18 cellular contexts compared by ENCODE assay signal in the genomic region with DNA sequence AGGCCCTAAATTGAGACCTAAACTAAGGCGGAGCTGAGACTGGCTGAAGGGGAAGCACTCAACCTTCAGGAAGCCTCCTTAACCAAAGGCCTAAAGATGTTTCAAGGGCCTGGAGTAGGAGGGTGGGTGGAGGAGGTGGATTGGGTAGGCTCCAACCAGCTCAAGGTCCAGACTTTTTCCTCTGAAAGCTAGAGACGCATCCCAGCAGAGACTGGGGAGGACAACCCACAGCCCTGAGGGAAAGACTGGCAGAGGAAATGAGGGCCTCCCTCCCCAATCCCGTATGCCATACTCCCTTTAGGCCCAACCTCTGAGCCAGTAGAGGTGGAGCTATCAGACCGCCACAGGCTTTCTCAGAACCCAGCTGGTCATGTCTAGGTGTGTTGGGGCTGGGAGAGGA. TPM values are rescaled to one million over a fixed set of nuclear protein-coding genes. Genes with fewer than 3 reads are reported as not detected.
A peak's percentile ranks its signal among the peaks of the same experiment; 100 is the strongest.
DNase-seq lines count a peak whose midpoint lies in the region; ATAC-seq and TF ChIP-seq lines count a peak whose summit lies in the region.
"Had no signal": no experiment of that assay in that cellular context is flagged by ENCODE, and none has a peak within 500 bp of the region (broad histone marks: within the 10 kb centered on the region; RNA-seq: fewer than 3 reads in every experiment).

No MANE protein-coding gene starts in this region.

- H3K4me1 ChIP-seq in esophagus (ENCODE audit: control insufficient read depth in 2 of 2, insufficient read depth in 2 of 2, low read length in 1 of 2), result peaks cover 2 to 4% of the 10 kb centered on the region in 2 donors
- H3K4me1 ChIP-seq in muscle layer of colon (ENCODE audit: insufficient read depth, low read length), result peaks cover 10% of the 10 kb centered on the region
- H3K4me1 ChIP-seq in uterus, result no peaks in the 10 kb centered on the region
- peaks cover 0 to 4% of the 10 kb centered on the region in 2 donors for H3K4me1 ChIP-seq in ascending aorta

- no peaks in the 10 kb centered on the region for H3K9me3 Mint-ChIP-seq in activated naive CD4-positive, alpha-beta T cell treated with anti-CD3 and anti-CD28 coated beads, Interleukin-2, amount 50 U/mL, for 24 hours
- H3K9me3 Mint-ChIP-seq in activated naive CD4-positive, alpha-beta T cell treated with anti-CD3 and anti-CD28 coated beads for 36 hours, result no peaks in the 10 kb centered on the region
- H3K9me3 Mint-ChIP-seq: naive thymus-derived CD8-positive, alpha-beta T cell had no signal

- H3K9me3 ChIP-seq in esophagus (ENCODE audit: control insufficient read depth in 2 of 2, insufficient read depth in 1 of 2, low read depth in 1 of 2, low read length in 1 of 2), result no peaks in the 10 kb centered on the region
- H3K9me3 ChIP-seq in muscle layer of colon (ENCODE audit: low read length), result no peaks in the 10 kb centered on the region
- no peaks in the 10 kb centered on the region for H3K9me3 ChIP-seq in uterus
- no peaks in the 10 kb centered on the region for H3K9me3 ChIP-seq in ascending aorta

- H3K4me3 ChIP-seq in esophagus (ENCODE audit: low read depth in 1 of 2, low read length in 2 of 2) (peak overlapping the region; percentile 53 to 65), muscle layer of colon (ENCODE audit: low read depth in 1 of 2, low read length in 2 of 2) (no peak overlapping the region), uterus (no peak overlapping the region), ascending aorta (no peak overlapping the region)

- H3K4me3 Mint-ChIP-seq in activated naive CD4-positive, alpha-beta T cell treated with anti-CD3 and anti-CD28 coated beads, Interleukin-2, amount 50 U/mL, for 24 hours, result no peak overlapping the region
- H3K4me3 Mint-ChIP-seq in activated naive CD4-positive, alpha-beta T cell treated with anti-CD3 and anti-CD28 coated beads for 36 hours, result no peak overlapping the region
- H3K4me3 Mint-ChIP-seq: naive thymus-derived CD8-positive, alpha-beta T cell had no signal

- H3K27ac Mint-ChIP-seq in activated naive CD4-positive, alpha-beta T cell treated with anti-CD3 and anti-CD28 coated beads, Interleukin-2, amount 50 U/mL, for 24 hours, result peak overlapping the region; percentile 23
- no peak overlapping the region for H3K27ac Mint-ChIP-seq in activated naive CD4-positive, alpha-beta T cell treated with anti-CD3 and anti-CD28 coated beads for 36 hours

- no peaks in the 10 kb centered on the region for H3K4me1 Mint-ChIP-seq in activated naive CD4-positive, alpha-beta T cell treated with anti-CD3 and anti-CD28 coated beads, Interleukin-2, amount 50 U/mL, for 24 hours
- no peaks in the 10 kb centered on the region for H3K4me1 Mint-ChIP-seq in activated naive CD4-positive, alpha-beta T cell treated with anti-CD3 and anti-CD28 coated beads for 36 hours (ENCODE audit: low read depth)

- H3K27me3 ChIP-seq in esophagus (ENCODE audit: control insufficient read depth in 1 of 2, insufficient read depth in 2 of 2, low read length in 2 of 2), result no peaks in the 10 kb centered on the region
- H3K27me3 ChIP-seq in muscle layer of colon (ENCODE audit: control insufficient read depth in 1 of 2, insufficient read depth in 2 of 2, low read length in 2 of 2), result no peaks in the 10 kb centered on the region
- H3K27me3 ChIP-seq in uterus, result no peaks in the 10 kb centered on the region
- no peaks in the 10 kb centered on the region for H3K27me3 ChIP-seq in ascending aorta

- CTCF ChIA-PET in activated naive CD4-positive, alpha-beta T cell treated with anti-CD3 and anti-CD28 coated beads for 36 hours (lab: Charles Lee), result interaction anchor here (0.6 to 0.9 kb wide), 3 partner anchors 20 to 411 kb away, joined by 3 to 4 read pairs (median 3); no protein-coding TSS in a partner anchor

- no peak overlapping the region for H3K9ac ChIP-seq in muscle layer of colon (ENCODE audit: low read length)

- H3K27ac ChIP-seq in esophagus (ENCODE audit: low read depth in 2 of 2, low read length in 1 of 2) (peak overlapping the region; percentile 84 to 92), muscle layer of colon (ENCODE audit: low read depth, low read length) (peak overlapping the region; percentile 63), uterus (peak overlapping the region; percentile 73 to 78), ascending aorta (peak overlapping the region in 1 of 2 donors; percentile 48)

- H3K36me3 Mint-ChIP-seq in activated naive CD4-positive, alpha-beta T cell treated with anti-CD3 and anti-CD28 coated beads, Interleukin-2, amount 50 U/mL, for 24 hours, result peaks cover 9% of the 10 kb centered on the region
- H3K36me3 Mint-ChIP-seq in activated naive CD4-positive, alpha-beta T cell treated with anti-CD3 and anti-CD28 coated beads for 36 hours (ENCODE audit: low read depth), result peaks cover 18% of the 10 kb centered on the region

- ATAC-seq in GM21526 (IDR thresholded peaks at IDR 0.05; ENCODE audit: low FRiP score, unreplicated experiment), result no peak
- ATAC-seq: naive thymus-derived CD8-positive, alpha-beta T cell had no signal

- intact Hi-C loops in activated naive CD4-positive, alpha-beta T cell treated with anti-CD3 and anti-CD28 coated beads for 36 hours (cut with micrococcal nuclease), result no loop called here
- intact Hi-C loops in uterus (cut with DNase I; ENCODE audit: low total_unique reads), result no loop called here
- intact Hi-C loops in ascending aorta (cut with DNase I), result no loop called here

- no peak for TF ChIP-seq CTCF in uterus (IDR thresholded peaks at IDR 0.05)
- TF ChIP-seq CTCF in ascending aorta (IDR thresholded peaks at IDR 0.05), result no peak

- no peak for TF ChIP-seq POLR2A in uterus (IDR thresholded peaks at IDR 0.05)

- H3K36me3 ChIP-seq in esophagus (ENCODE audit: control insufficient read depth in 2 of 2, insufficient read depth in 2 of 2, low read length in 1 of 2) (peaks cover 8 to 32% of the 10 kb centered on the region in 2 donors), muscle layer of colon (ENCODE audit: insufficient read depth, low read length) (peaks cover 35% of the 10 kb centered on the region), uterus (no peaks in the 10 kb centered on the region), ascending aorta (peaks cover 14 to 27% of the 10 kb centered on the region in 2 donors)

- WGBS in esophagus, 2 donors, result 62 to 73% methylated on average over 4 of the region's 4 CpGs

- DNase-seq in activated naive CD4-positive, alpha-beta T cell treated with anti-CD3 and anti-CD28 coated beads for 36 hours, result no peak
- DNase-seq in uterus, result no peak
- DNase-seq in amniotic stem cell (lab: John Stamatoyannopoulos, UW), result no peak
- no peak for DNase-seq in ascending aorta (ENCODE audit: low spot score in 2 of 2)
- DNase-seq: activated CD8-positive, alpha-beta memory T cell treated with anti-CD3 and anti-CD28 coated beads, Interleukin-2, amount 50 U/mL, for 4 hours; cortex of kidney; DMS153; islet precursor cell; naive thymus-derived CD8-positive, alpha-beta T cell; NCI-H2081 treated with DMSO at 0.1 percent for 48 hours; NCI-H82; SIG-M5 had no signal

- H3K27me3 Mint-ChIP-seq in activated naive CD4-positive, alpha-beta T cell treated with anti-CD3 and anti-CD28 coated beads, Interleukin-2, amount 50 U/mL, for 24 hours, result no peaks in the 10 kb centered on the region
- H3K27me3 Mint-ChIP-seq in activated naive CD4-positive, alpha-beta T cell treated with anti-CD3 and anti-CD28 coated beads for 36 hours (ENCODE audit: low read depth), result no peaks in the 10 kb centered on the region
- H3K27me3 Mint-ChIP-seq: naive thymus-derived CD8-positive, alpha-beta T cell had no signal

RNA-seq across cellular contexts. Expression of a gene that starts 1.1 kb away (rescaled TPM):
- under 1 TPM; 0.69 to 0.88 TPM for total RNA-seq in activated naive CD4-positive, alpha-beta T cell treated with anti-CD3 and anti-CD28 coated beads for 36 hours
- polyA plus RNA-seq in esophagus, result 1,000 to 10,000 TPM; 1,189 to 4,054 TPM
- total RNA-seq in uterus, result 10 to 100 TPM in 2 of 4 donors, 1 to 10 TPM in 2; 1.5 to 38.5 (median 9.5) TPM
- 55.8 TPM for total RNA-seq in ascending aorta

RNA-seq across cellular contexts. Expression of a gene that starts 6.6 kb away (rescaled TPM):
- not detected for total RNA-seq in activated naive CD4-positive, alpha-beta T cell treated with anti-CD3 and anti-CD28 coated beads for 36 hours
- polyA plus RNA-seq in esophagus, result 1 to 10 TPM; 2.1 to 4.6 TPM
- total RNA-seq in uterus (1 to 10 TPM in 1 of 4 donors, under 1 TPM in 1, not detected in 2; 0.88 to 1.0 TPM), ascending aorta (not detected)
- total RNA-seq: sciatic nerve, temporal lobe had no signal

RNA-seq across cellular contexts. Expression of a gene that starts 21.8 kb away (rescaled TPM):
- 10 to 100 TPM; 43.7 to 46.0 TPM for total RNA-seq in activated naive CD4-positive, alpha-beta T cell treated with anti-CD3 and anti-CD28 coated beads for 36 hours
- polyA plus RNA-seq in esophagus, result 10 to 100 TPM; 14.1 to 26.7 TPM
- total RNA-seq in uterus (10 to 100 TPM in 2 of 4 donors, 1 to 10 TPM in 2; 4.6 to 22.6 (median 10.2) TPM), ascending aorta (10.9 TPM)

RNA-seq across cellular contexts. Expression of a gene that starts 40.2 kb away (rescaled TPM):
- total RNA-seq in activated naive CD4-positive, alpha-beta T cell treated with anti-CD3 and anti-CD28 coated beads for 36 hours, result 1 to 10 TPM; 1.3 to 2.0 TPM
- polyA plus RNA-seq in esophagus, result 100 to 1,000 TPM in 1 of 2 donors, 10 to 100 TPM in 1; 43.2 to 108 TPM
- 100 to 1,000 TPM in 1 of 4 donors, 10 to 100 TPM in 3; 15.9 to 133 (median 35.4) TPM for total RNA-seq in uterus
- total RNA-seq in ascending aorta, result 85.3 TPM

Comparison
In these comparisons a context has a peak if more than half of its experiments do, and no peak if none do; other contexts are left out.
1. H3K4me3 ChIP-seq: peak in esophagus (2 of 2); none in muscle layer of colon (0 of 2), uterus (0 of 2) and ascending aorta (0 of 2).